In genomic region chr3:14141602-14142315, GRCh38 we compare ENCODE assay signal across 12 cellular contexts. TPM values are rescaled to one million over a fixed set of nuclear protein-coding genes. Genes with fewer than 3 reads are reported as not detected.
DNase-seq lines count a peak whose midpoint lies in the region; ATAC-seq and TF ChIP-seq lines count a peak whose summit lies in the region.
"Had no signal": no experiment of that assay in that cellular context is flagged by ENCODE, and none has a peak within 500 bp of the region (broad histone marks: within the 10 kb centered on the region; RNA-seq: fewer than 3 reads in every experiment).

No MANE protein-coding gene starts in this region.

- peak; percentile 64 for DNase-seq in activated effector memory CD4-positive, alpha-beta T cell treated with anti-CD3 and anti-CD28 coated beads, Interleukin-2, amount 50 U/mL, for 16 hours
- DNase-seq in activated effector memory CD4-positive, alpha-beta T cell treated with Interleukin-2 at 50 U/mL for 16 hours: no peak
- DNase-seq in dermis blood vessel endothelial cell (peak; percentile 44), vagina (ENCODE audit: extremely low spot score in 2 of 2) (no peak), NCI-H748 (lab: John Stamatoyannopoulos, UW; ENCODE audit: unreplicated experiment) (no peak)
- no peak for DNase-seq in stimulated activated CD4-positive, alpha-beta T cell treated with anti-CD3 and anti-CD28 coated beads, Interleukin-4, amount 100 ng/mL, for 4 hours
- DNase-seq: body of pancreas, small intestine, testis had no signal

- TF ChIP-seq POLR2A in vagina (IDR thresholded peaks at IDR 0.05): no peak

- no peaks in the 10 kb centered on the region for H3K9me3 ChIP-seq in mucosa of rectum (ENCODE audit: control insufficient read depth in 2 of 2, low read length in 2 of 2)
- no peaks in the 10 kb centered on the region for H3K9me3 ChIP-seq in vagina
- H3K9me3 ChIP-seq: body of pancreas, testis had no signal

- no peak overlapping the region for H3K9ac ChIP-seq in mucosa of rectum (ENCODE audit: low read depth in 1 of 2, low read length in 2 of 2)

- H3K27me3 ChIP-seq in mucosa of rectum (ENCODE audit: control insufficient read depth in 2 of 2, insufficient read depth in 2 of 2, low read length in 2 of 2): no peaks in the 10 kb centered on the region
- H3K27me3 ChIP-seq in vagina: no peaks in the 10 kb centered on the region
- H3K27me3 ChIP-seq: body of pancreas, testis had no signal

- H3K36me3 ChIP-seq in mucosa of rectum (ENCODE audit: control insufficient read depth in 2 of 2, insufficient read depth in 2 of 2, low read length in 2 of 2) (peaks cover 42 to 45% of the 10 kb centered on the region in 2 donors), vagina (peaks cover 0 to 37% of the 10 kb centered on the region in 2 donors)

- intact Hi-C loops in vagina (cut with DNase I): no loop called here

- no peak for TF ChIP-seq CTCF in vagina (IDR thresholded peaks at IDR 0.05)

- H3K4me1 ChIP-seq in mucosa of rectum (ENCODE audit: control insufficient read depth in 2 of 2, insufficient read depth in 2 of 2, low read length in 2 of 2): peaks cover 18 to 23% of the 10 kb centered on the region in 2 donors
- peaks cover 41% of the 10 kb centered on the region for H3K4me1 ChIP-seq in vagina

- H3K27ac ChIP-seq in mucosa of rectum (ENCODE audit: low read depth in 2 of 2, low read length in 2 of 2) (peak overlapping the region; percentile 15 to 20), vagina (peak overlapping the region; percentile 81)

- H3K4me3 ChIP-seq in mucosa of rectum (ENCODE audit: low read length in 2 of 2) (no peak overlapping the region), vagina (no peak overlapping the region)
- H3K4me3 ChIP-seq: body of pancreas, testis had no signal

- no peak for ATAC-seq in HG03135 (IDR thresholded peaks at IDR 0.05; ENCODE audit: unreplicated experiment)
- ATAC-seq: body of pancreas, HCT116 had no signal

RNA-seq across cellular contexts. Expression of gene TMEM43, which starts 16.9 kb away (rescaled TPM):
- 113 and 121 TPM in 2 replicates for total RNA-seq in dermis blood vessel endothelial cell
- total RNA-seq in vagina: 118 TPM

RNA-seq across cellular contexts. Expression of gene CHCHD4, which starts 17.1 kb away (rescaled TPM):
- total RNA-seq in dermis blood vessel endothelial cell: 16.0 and 19.5 TPM in 2 replicates
- total RNA-seq in vagina: 10.6 TPM

RNA-seq across cellular contexts. Expression of gene XPC, which starts 36.6 kb away (rescaled TPM):
- total RNA-seq in dermis blood vessel endothelial cell (43.6 and 60.0 TPM in 2 replicates), vagina (33.6 TPM)

RNA-seq across cellular contexts. Expression of gene LSM3, which starts 36.9 kb away (rescaled TPM):
- 8.1 and 10.2 TPM in 2 replicates for total RNA-seq in dermis blood vessel endothelial cell
- 6.4 TPM for total RNA-seq in vagina

Comparison
In these comparisons a context has a peak if more than half of its experiments do, and no peak if none do; other contexts are left out.
1. DNase-seq: peak in activated effector memory CD4-positive, alpha-beta T cell treated with anti-CD3 and anti-CD28 coated beads, Interleukin-2, amount 50 U/mL, for 16 hours (single experiment) and dermis blood vessel endothelial cell (single experiment); none in activated effector memory CD4-positive, alpha-beta T cell treated with Interleukin-2 at 50 U/mL for 16 hours (single experiment), vagina (0 of 2), NCI-H748 (single experiment) and stimulated activated CD4-positive, alpha-beta T cell treated with anti-CD3 and anti-CD28 coated beads, Interleukin-4, amount 100 ng/mL, for 4 hours (0 of 2).